Comparison of ENCODE assay signal across 8 cellular contexts in genomic region chr16:74709477-74709877, GRCh38. TPM values are rescaled to one million over a fixed set of nuclear protein-coding genes. Genes with fewer than 3 reads are reported as not detected.
DNase-seq lines count a peak whose midpoint lies in the region; ATAC-seq, FAIRE-seq and TF ChIP-seq lines count a peak whose summit lies in the region.

No MANE protein-coding gene starts in this region.

- peak; percentile 84 for FAIRE-seq in H1 (lab: Jason Lieb, UNC)

- H3K27me3 Mint-ChIP-seq in CD4-positive, alpha-beta T cell, result no peaks in the 10 kb centered on the region
- peaks cover 3% of the 10 kb centered on the region for H3K27me3 Mint-ChIP-seq in activated CD8-positive, alpha-beta memory T cell treated with anti-CD3 and anti-CD28 coated beads, Interleukin-2, amount 10 ng/mL, durations not matched to agents 7 days and 5 days

- peak; percentile 100 for ATAC-seq in CD4-positive, alpha-beta T cell (ENCODE audit: poor library complexity)
- ATAC-seq in GM19463 (IDR thresholded peaks at IDR 0.05; ENCODE audit: unreplicated experiment), result peak; percentile 78
- ATAC-seq in activated CD8-positive, alpha-beta memory T cell treated with anti-CD3 and anti-CD28 coated beads, Interleukin-2, amount 10 ng/mL, durations not matched to agents 7 days and 5 days, result peak; percentile 99

- H2AFZ ChIP-seq in H1 (ENCODE audit: low read length), result no peak overlapping the region

- H2BK120ac ChIP-seq in H1 (replicated peaks; ENCODE audit: low read depth, low read length), result no peak overlapping the region

- 12% methylated on average over 6 of the region's 6 CpGs; no CpG with 5 or more reads in 1 of the 2 experiments for WGBS in H1 (ENCODE audit: extremely low coverage in 1 of 2, insufficient coverage in 1 of 2, insufficient read length in 1 of 2, insufficient replicate concordance in 2 of 2, low coverage in 1 of 2, low lambda C conversion rate in 2 of 2, missing lambda C conversion rate in 1 of 2), 2 experiments

- no peaks in the 10 kb centered on the region for H3K9me3 Mint-ChIP-seq in CD4-positive, alpha-beta T cell
- H3K9me3 Mint-ChIP-seq in activated CD8-positive, alpha-beta memory T cell treated with anti-CD3 and anti-CD28 coated beads, Interleukin-2, amount 10 ng/mL, durations not matched to agents 7 days and 5 days (ENCODE audit: low read depth), result no peaks in the 10 kb centered on the region

- H3K4ac ChIP-seq in H1 (replicated peaks; ENCODE audit: insufficient read length, low read depth, low read length), result no peak overlapping the region

- H3K18ac ChIP-seq in H1 (ENCODE audit: extremely low read depth, low read length), result no peak overlapping the region

- no peak overlapping the region for H2AK5ac ChIP-seq in H1 (ENCODE audit: low read depth, low read length)

- H3K36me3 ChIP-seq in H1 (ENCODE audit: control insufficient read depth in 2 of 4, insufficient read depth in 4 of 4, low read length in 3 of 4), result no peaks in the 10 kb centered on the region

- no peaks in the 10 kb centered on the region for H3K9me3 ChIP-seq in CD4-positive, alpha-beta T cell (ENCODE audit: control insufficient read depth, low read length)
- H3K9me3 ChIP-seq in H1 (ENCODE audit: insufficient read depth in 2 of 2, low read depth in 1 of 2, low read length in 1 of 2), result no peaks in the 10 kb centered on the region

- no peaks in the 10 kb centered on the region for H3K36me3 Mint-ChIP-seq in CD4-positive, alpha-beta T cell (ENCODE audit: low read depth)
- no peaks in the 10 kb centered on the region for H3K36me3 Mint-ChIP-seq in activated CD8-positive, alpha-beta memory T cell treated with anti-CD3 and anti-CD28 coated beads, Interleukin-2, amount 10 ng/mL, durations not matched to agents 7 days and 5 days

- no peaks in the 10 kb centered on the region for H3K4me1 ChIP-seq in H1 (replicated peaks in 1 of 4; ENCODE audit: control insufficient read depth in 3 of 4, insufficient read depth in 4 of 4, low read length in 3 of 4)

- CTCF ChIA-PET in CD4-positive, alpha-beta T cell (lab: Charles Lee), result interaction anchor here (1.3 kb wide), 1 partner anchor 8 kb away, joined by 6 read pairs; no protein-coding TSS in a partner anchor
- CTCF ChIA-PET in activated CD8-positive, alpha-beta memory T cell treated with anti-CD3 and anti-CD28 coated beads, Interleukin-2, amount 10 ng/mL, durations not matched to agents 7 days and 5 days (lab: Charles Lee), result interaction anchor here (0.6 to 3.7 kb wide), 4 partner anchors 8 to 153 kb away, joined by 3 to 25 read pairs (median 4); partner anchors contain the start of gene MLKL
- CTCF ChIA-PET in H1 (lab: Charles Lee; ENCODE audit: partially characterized antibody), result interaction anchor here (0.6 to 21.3 kb wide), 27 partner anchors 9 to 396 kb away, joined by 3 to 576 read pairs (median 4); partner anchors contain the start of genes FA2H and MLKL

- no peak overlapping the region for H2BK15ac ChIP-seq in H1 (ENCODE audit: low read length)

- no peak overlapping the region for H3K56ac ChIP-seq in H1 (replicated peaks; ENCODE audit: insufficient read length, low read depth, low read length)

- TF ChIP-seq RAD21 in H1 (IDR thresholded peaks at IDR 0.05 in 1 of 2, conservative IDR thresholded peaks at IDR 0.05 in 1 of 2; ENCODE audit: low read depth in 2 of 2, low read length in 2 of 2), result peak; percentile 96

- intact Hi-C loops in CD4-positive, alpha-beta T cell (cut with DNase I, micrococcal nuclease), result loop anchor here (1.0 to 10.0 kb wide), 5 partner anchors 103 to 402 kb away; partner anchors contain the start of gene WDR59 (in 2 of the 2)

- no peak overlapping the region for H3K23ac ChIP-seq in H1 (ENCODE audit: insufficient read length)

- H3K23me2 ChIP-seq in H1 (ENCODE audit: low read depth, low read length), result no peaks in the 10 kb centered on the region

- peak; percentile 98 for TF ChIP-seq CTCF in CD4-positive, alpha-beta T cell (IDR thresholded peaks at IDR 0.05)
- TF ChIP-seq CTCF in H1 (IDR thresholded peaks at IDR 0.05; ENCODE audit: control extremely low read depth in 1 of 3, insufficient read depth in 1 of 3, low read depth in 1 of 3, low read length in 3 of 3), result peak; percentile 92 to 98 (median 95)

- H4K8ac ChIP-seq in H1 (ENCODE audit: extremely low read depth, insufficient read depth, low read length), result no peak overlapping the region

- no peak overlapping the region for H3K4me3 ChIP-seq in H1 (ENCODE audit: extremely low read depth in 1 of 4, insufficient read depth in 2 of 4, low read depth in 3 of 4, low read length in 4 of 4)

- no peaks in the 10 kb centered on the region for H4K20me1 ChIP-seq in H1 (replicated peaks in 1 of 2; ENCODE audit: control insufficient read depth in 1 of 2, insufficient read depth in 2 of 2, low read length in 2 of 2)

- H3K14ac ChIP-seq in H1 (ENCODE audit: insufficient read length), result no peak overlapping the region

- H2BK5ac ChIP-seq in H1 (ENCODE audit: low read depth, low read length), result no peak overlapping the region

- no peak overlapping the region for H4K5ac ChIP-seq in H1 (ENCODE audit: insufficient read length, low read depth, low read length)

- H3K4me1 Mint-ChIP-seq in CD4-positive, alpha-beta T cell (ENCODE audit: low read depth), result no peaks in the 10 kb centered on the region
- H3K4me1 Mint-ChIP-seq in activated CD8-positive, alpha-beta memory T cell treated with anti-CD3 and anti-CD28 coated beads, Interleukin-2, amount 10 ng/mL, durations not matched to agents 7 days and 5 days, result peaks cover 11% of the 10 kb centered on the region

- H3K79me1 ChIP-seq in H1 (ENCODE audit: low read depth, low read length), result no peaks in the 10 kb centered on the region

- no peak overlapping the region for H3K27ac Mint-ChIP-seq in CD4-positive, alpha-beta T cell
- H3K27ac Mint-ChIP-seq in activated CD8-positive, alpha-beta memory T cell treated with anti-CD3 and anti-CD28 coated beads, Interleukin-2, amount 10 ng/mL, durations not matched to agents 7 days and 5 days, result no peak overlapping the region

- no peaks in the 10 kb centered on the region for H3K27me3 ChIP-seq in CD4-positive, alpha-beta T cell (ENCODE audit: control insufficient read depth, insufficient read depth, low read length)
- H3K27me3 ChIP-seq in H1 (replicated peaks in 1 of 4; ENCODE audit: control insufficient read depth in 3 of 4, extremely low read depth in 1 of 4, insufficient read depth in 3 of 4, low read length in 3 of 4), result peaks cover 0 to 2% (median 0%) of the 10 kb centered on the region in 4 experiments; a peak in 2 of 7 replicates

- no peak overlapping the region for H3K27ac ChIP-seq in CD4-positive, alpha-beta T cell (ENCODE audit: low read depth, low read length)
- H3K27ac ChIP-seq in H1 (ENCODE audit: low read depth, low read length), result no peak overlapping the region

- H3K4me3 Mint-ChIP-seq in CD4-positive, alpha-beta T cell, result no peak overlapping the region
- no peak overlapping the region for H3K4me3 Mint-ChIP-seq in activated CD8-positive, alpha-beta memory T cell treated with anti-CD3 and anti-CD28 coated beads, Interleukin-2, amount 10 ng/mL, durations not matched to agents 7 days and 5 days

- no peaks in the 10 kb centered on the region for H3K79me2 ChIP-seq in H1 (ENCODE audit: control insufficient read depth in 1 of 2, insufficient read depth in 2 of 2, low read length in 2 of 2)

- H4K91ac ChIP-seq in H1 (replicated peaks; ENCODE audit: insufficient read length, low read length), result no peak overlapping the region

- H3K9ac ChIP-seq in H1 (replicated peaks in 1 of 4; ENCODE audit: extremely low read depth in 1 of 4, low read depth in 3 of 4, low read length in 3 of 4), result no peak overlapping the region

- no peak for TF ChIP-seq POLR2A in H1 (IDR thresholded peaks at IDR 0.05; ENCODE audit: control extremely low read depth in 1 of 2, low read depth in 2 of 2, low read length in 2 of 2)

- peak; percentile 65 to 86 (median 78) for DNase-seq in CD4-positive, alpha-beta T cell
- DNase-seq in HS-27A (ENCODE audit: low read depth) (peak; percentile 36), NOMO-1 treated with DMSO at 0.1 percent for 48 hours (lab: John Stamatoyannopoulos, UW; ENCODE audit: unreplicated experiment) (peak; percentile 85), H1 (ENCODE audit: low read depth in 1 of 2, low spot score in 2 of 2) (peak; percentile 63 to 91), midbrain (lab: John Stamatoyannopoulos, UW) (peak; percentile 94)
- peak; percentile 85 for DNase-seq in activated CD8-positive, alpha-beta memory T cell treated with anti-CD3 and anti-CD28 coated beads, Interleukin-2, amount 10 ng/mL, durations not matched to agents 7 days and 5 days
- peak; percentile 55 to 70 for DNase-seq in stimulated activated CD8-positive, alpha-beta memory T cell treated with anti-CD3 and anti-CD28 coated beads, Interleukin-4, amount 100 ng/mL, for 1 hour (ENCODE audit: low read depth in 2 of 2, low spot score in 1 of 2)

- no peak overlapping the region for H3K4me2 ChIP-seq in H1 (ENCODE audit: insufficient read depth in 1 of 2, low read depth in 2 of 2, low read length in 2 of 2)

- POLR2A ChIA-PET in CD4-positive, alpha-beta T cell (lab: Charles Lee), result no interaction called here
- POLR2A ChIA-PET in H1 (lab: Charles Lee; ENCODE audit: partially characterized antibody), result no interaction called here

- H2BK20ac ChIP-seq in H1 (ENCODE audit: low read length), result no peak overlapping the region

- no peak overlapping the region for H2BK12ac ChIP-seq in H1 (ENCODE audit: low read depth, low read length)

- no peak for TF ChIP-seq EP300 in H1 (IDR thresholded peaks at IDR 0.05; ENCODE audit: borderline replicate concordance in 1 of 2, low read depth in 2 of 2, low read length in 2 of 2)

RNA-seq across cellular contexts. Expression of gene MLKL, which starts 8.8 kb away (rescaled TPM):
- total RNA-seq in CD4-positive, alpha-beta T cell, result 10 to 100 TPM; 29.1 to 30.0 TPM
- 10 to 100 TPM; 26.1 to 35.5 TPM for total RNA-seq in activated CD8-positive, alpha-beta memory T cell treated with anti-CD3 and anti-CD28 coated beads, Interleukin-2, amount 10 ng/mL, durations not matched to agents 7 days and 5 days
- 1.6 and 2.3 TPM in 2 replicates for total RNA-seq in H1 (2021; fragmentation: NEBNext Ultra II Directional; extraction: Animal tissue kit (Norgen Biotek cat#: 25700))
- 1.5 and 2.1 TPM in 2 replicates for polyA plus RNA-seq in H1 (2011; rRNA removed)
- 2.5 TPM for polyA plus RNA-seq in H1 (2011; cell fraction: cytosol; rRNA removed)
- polyA plus RNA-seq in H1 (2011; cell fraction: nucleus; rRNA removed), result 2.5 TPM
- 3.8 to 4.3 TPM (median 4.0 TPM) in 4 replicates for polyA plus RNA-seq in H1 (2012, experiment 1 of 2)
- 0.72 TPM for polyA plus RNA-seq in H1 (2012, experiment 2 of 2)
- 1.6 TPM for polyA plus RNA-seq in H1 (2013, experiment 1 of 2)
- polyA plus RNA-seq in H1 (2013, experiment 2 of 2), result 1.2 TPM
- 2.0 and 3.0 TPM in 2 replicates for polyA minus RNA-seq in H1 (2011; rRNA and poly(A)+ RNA removed)
- polyA minus RNA-seq in H1 (2011; cell fraction: cytosol; rRNA and poly(A)+ RNA removed), result 1.8 TPM
- polyA minus RNA-seq in H1 (2011; cell fraction: nucleus; rRNA and poly(A)+ RNA removed), result 3.1 TPM

RNA-seq across cellular contexts. Expression of gene RFWD3, which starts 42.8 kb away (rescaled TPM):
- total RNA-seq in CD4-positive, alpha-beta T cell, result 10 to 100 TPM; 44.9 to 47.0 TPM
- 100 to 1,000 TPM; 121 to 162 TPM for total RNA-seq in activated CD8-positive, alpha-beta memory T cell treated with anti-CD3 and anti-CD28 coated beads, Interleukin-2, amount 10 ng/mL, durations not matched to agents 7 days and 5 days
- total RNA-seq in H1 (2021; fragmentation: NEBNext Ultra II Directional; extraction: Animal tissue kit (Norgen Biotek cat#: 25700)), result 114 and 123 TPM in 2 replicates
- 56.9 and 67.1 TPM in 2 replicates for polyA plus RNA-seq in H1 (2011; rRNA removed)
- polyA plus RNA-seq in H1 (2011; cell fraction: cytosol; rRNA removed), result 71.6 TPM
- 55.1 TPM for polyA plus RNA-seq in H1 (2011; cell fraction: nucleus; rRNA removed)
- 53.4 to 71.3 TPM (median 68.7 TPM) in 4 replicates for polyA plus RNA-seq in H1 (2012, experiment 1 of 2)
- 20.0 TPM for polyA plus RNA-seq in H1 (2012, experiment 2 of 2)
- 57.0 TPM for polyA plus RNA-seq in H1 (2013, experiment 1 of 2)
- polyA plus RNA-seq in H1 (2013, experiment 2 of 2), result 51.1 TPM
- 241 and 313 TPM in 2 replicates for polyA minus RNA-seq in H1 (2011; rRNA and poly(A)+ RNA removed)
- 85.3 TPM for polyA minus RNA-seq in H1 (2011; cell fraction: cytosol; rRNA and poly(A)+ RNA removed)
- polyA minus RNA-seq in H1 (2011; cell fraction: nucleus; rRNA and poly(A)+ RNA removed), result 121 TPM

Comparison
In these comparisons a context has a peak if more than half of its experiments do, and no peak if none do; other contexts are left out.
1. DNase-seq: peak in every context shown above with its lines; median percentile 94 in midbrain; 85 in NOMO-1 treated with DMSO at 0.1 percent for 48 hours; 85 in activated CD8-positive, alpha-beta memory T cell treated with anti-CD3 and anti-CD28 coated beads, Interleukin-2, amount 10 ng/mL, durations not matched to agents 7 days and 5 days; 78 in CD4-positive, alpha-beta T cell; 77 in H1; 62 in stimulated activated CD8-positive, alpha-beta memory T cell treated with anti-CD3 and anti-CD28 coated beads, Interleukin-4, amount 100 ng/mL, for 1 hour; 36 in HS-27A.